Comparison of ENCODE assay signal across 20 cellular contexts in genomic region chr10:77864151-77864851, GRCh38.
DNase-seq lines count a peak whose midpoint lies in the region; ATAC-seq and TF ChIP-seq lines count a peak whose summit lies in the region.
"Had no signal": no experiment of that assay in that cellular context is flagged by ENCODE, and none has a peak within 500 bp of the region (broad histone marks: within the 10 kb centered on the region; RNA-seq: fewer than 3 reads in every experiment).

No MANE protein-coding gene starts in this region.

- CTCF ChIA-PET in Caco-2 (lab: Charles Lee): no interaction called here

- no peak for TF ChIP-seq CTCF in Caco-2 (IDR thresholded peaks at IDR 0.05; ENCODE audit: insufficient read depth in 1 of 2, low read depth in 1 of 2, low read length in 1 of 2, severe bottlenecking in 1 of 2, unreplicated experiment in 1 of 2)
- TF ChIP-seq CTCF in adrenal gland (IDR thresholded peaks at IDR 0.05): no peak

- H3K9me3 ChIP-seq in Caco-2 (no peaks in the 10 kb centered on the region), adrenal gland (replicated peaks in 1 of 3) (no peaks in the 10 kb centered on the region)
- H3K9me3 ChIP-seq: lower lobe of right lung, upper lobe of left lung had no signal

- BruUV-seq in Caco-2 (replicated peaks; lab: Mats Ljungman, UMichigan): no TSS peak

- 72 to 81% (median 76%) methylated on average over 8 to 11 of the region's 11 CpGs for WGBS in adrenal gland, 4 donors

- peaks cover 4% of the 10 kb centered on the region for H3K36me3 ChIP-seq in Caco-2 (ENCODE audit: control insufficient read depth, insufficient read depth, low read length)
- peaks cover 0 to 29% of the 10 kb centered on the region in 2 donors for H3K36me3 ChIP-seq in adrenal gland (replicated peaks in 1 of 2)
- H3K36me3 ChIP-seq in rectal smooth muscle tissue (ENCODE audit: control insufficient read depth, insufficient read depth, low read length): no peaks in the 10 kb centered on the region

- intact Hi-C loops in Caco-2 (cut with micrococcal nuclease; ENCODE audit: unreplicated experiment) (no loop called here), adrenal gland (cut with DNase I) (no loop called here)

- H3K27ac Mint-ChIP-seq in Caco-2 (ENCODE audit: unreplicated experiment) (peak overlapping the region; percentile 36), immature natural killer cell (peak overlapping the region; percentile 45 to 91 (median 86))
- H3K27ac Mint-ChIP-seq: activated naive CD4-positive, alpha-beta T cell treated with anti-CD3 and anti-CD28 coated beads, Interleukin-2, amount 50 U/mL, for 24 hours; activated T-cell treated with anti-CD3 and anti-CD28 coated beads, Interleukin-2, amount 50 U/mL, for 72 hours had no signal

- DNase-seq in Caco-2: no peak
- peak in 1 of 7 donors; percentile 59 for DNase-seq in adrenal gland
- DNase-seq in immature natural killer cell: no peak
- no peak for DNase-seq in cerebellum (ENCODE audit: low spot score)
- DNase-seq in activated T-cell treated with anti-CD3 and anti-CD28 coated beads, Interleukin-2, amount 50 U/mL, for 1 hour: no peak
- DNase-seq: activated CD4-positive, CD25-positive, alpha-beta regulatory T cell treated with anti-CD3 and anti-CD28 coated beads, Interleukin-2, amount 50 U/mL, for 72 hours; activated CD8-positive, alpha-beta memory T cell treated with anti-CD3 and anti-CD28 coated beads for 24 hours; activated T-cell treated with anti-CD3 and anti-CD28 coated beads, Interleukin-2, amount 50 U/mL, for 72 hours; IMR-90; lower lobe of right lung; NCI-H1417 treated with DMSO at 0.1 percent for 48 hours; NCI-H524 treated with DMSO at 0.1 percent for 48 hours; stimulated activated CD4-positive, alpha-beta T cell treated with anti-CD3 and anti-CD28 coated beads, Interleukin-2, amount 100 ng/mL, for 24 hours; stimulated activated naive CD8-positive, alpha-beta T cell treated with anti-CD3 and anti-CD28 coated beads, Interleukin-15, Interleukin-2, amounts not matched to agents 100 U/mL and 50 U/mL, for 24 hours; upper lobe of left lung had no signal

- H3K27me3 Mint-ChIP-seq in Caco-2 (ENCODE audit: insufficient read depth, unreplicated experiment) (no peaks in the 10 kb centered on the region), immature natural killer cell (ENCODE audit: low read depth in 3 of 3) (peaks cover 0 to 2% (median 0%) of the 10 kb centered on the region in 3 donors)
- H3K27me3 Mint-ChIP-seq: activated naive CD4-positive, alpha-beta T cell treated with anti-CD3 and anti-CD28 coated beads, Interleukin-2, amount 50 U/mL, for 24 hours had no signal

- H3K9ac ChIP-seq in rectal smooth muscle tissue (ENCODE audit: low read length): no peak overlapping the region

- H3K9me3 Mint-ChIP-seq in Caco-2 (ENCODE audit: unreplicated experiment): no peaks in the 10 kb centered on the region
- H3K9me3 Mint-ChIP-seq in immature natural killer cell: no peaks in the 10 kb centered on the region
- H3K9me3 Mint-ChIP-seq: activated naive CD4-positive, alpha-beta T cell treated with anti-CD3 and anti-CD28 coated beads, Interleukin-2, amount 50 U/mL, for 24 hours; activated T-cell treated with anti-CD3 and anti-CD28 coated beads, Interleukin-2, amount 50 U/mL, for 72 hours had no signal

- H3K27me3 ChIP-seq in Caco-2 (replicated peaks; ENCODE audit: control insufficient read depth, insufficient read depth, low read length) (no peaks in the 10 kb centered on the region), adrenal gland (no peaks in the 10 kb centered on the region), rectal smooth muscle tissue (ENCODE audit: control insufficient read depth, insufficient read depth, low read length) (no peaks in the 10 kb centered on the region)
- H3K27me3 ChIP-seq: upper lobe of left lung had no signal

- peak overlapping the region; percentile 47 to 96 (median 78) for H3K27ac ChIP-seq in adrenal gland
- H3K27ac ChIP-seq in rectal smooth muscle tissue (ENCODE audit: low read depth, low read length): peak overlapping the region; percentile 10
- H3K27ac ChIP-seq: C4-2B, lower lobe of right lung, upper lobe of left lung had no signal

- no peak for TF ChIP-seq POLR2A in adrenal gland (IDR thresholded peaks at IDR 0.05)

- H3K4me3 Mint-ChIP-seq in Caco-2 (ENCODE audit: unreplicated experiment) (no peak overlapping the region), immature natural killer cell (peak overlapping the region in 1 of 5 donors; percentile 39)
- H3K4me3 Mint-ChIP-seq: activated naive CD4-positive, alpha-beta T cell treated with anti-CD3 and anti-CD28 coated beads, Interleukin-2, amount 50 U/mL, for 24 hours; activated T-cell treated with anti-CD3 and anti-CD28 coated beads, Interleukin-2, amount 50 U/mL, for 72 hours had no signal

- peaks cover 7% of the 10 kb centered on the region for H3K4me1 Mint-ChIP-seq in Caco-2 (ENCODE audit: low read depth, unreplicated experiment)
- peaks cover 75 to 76% of the 10 kb centered on the region in 2 donors for H3K4me1 Mint-ChIP-seq in immature natural killer cell
- H3K4me1 Mint-ChIP-seq: activated naive CD4-positive, alpha-beta T cell treated with anti-CD3 and anti-CD28 coated beads, Interleukin-2, amount 50 U/mL, for 24 hours had no signal

- peaks cover 57% of the 10 kb centered on the region for H3K36me3 Mint-ChIP-seq in Caco-2 (ENCODE audit: insufficient read depth, unreplicated experiment)
- peaks cover 0 to 21% (median 19%) of the 10 kb centered on the region in 3 donors for H3K36me3 Mint-ChIP-seq in immature natural killer cell
- H3K36me3 Mint-ChIP-seq: activated naive CD4-positive, alpha-beta T cell treated with anti-CD3 and anti-CD28 coated beads, Interleukin-2, amount 50 U/mL, for 24 hours had no signal

- POLR2A ChIA-PET in Caco-2 (lab: Charles Lee): no interaction called here

- no peak for ATAC-seq in HG03520 (IDR thresholded peaks at IDR 0.05; ENCODE audit: unreplicated experiment)
- ATAC-seq in GM21360 (IDR thresholded peaks at IDR 0.05; ENCODE audit: unreplicated experiment): no peak
- ATAC-seq: activated T-cell treated with anti-CD3 and anti-CD28 coated beads, Interleukin-2, amount 50 U/mL, for 72 hours; lower lobe of right lung; stimulated activated naive CD8-positive, alpha-beta T cell treated with anti-CD3 and anti-CD28 coated beads, Interleukin-15, Interleukin-2, amounts not matched to agents 100 U/mL and 50 U/mL, for 24 hours had no signal

- H3K4me3 ChIP-seq in Caco-2 (ENCODE audit: low read depth, low read length): no peak overlapping the region
- H3K4me3 ChIP-seq in adrenal gland: no peak overlapping the region
- no peak overlapping the region for H3K4me3 ChIP-seq in rectal smooth muscle tissue (ENCODE audit: low read length)
- H3K4me3 ChIP-seq: lower lobe of right lung, upper lobe of left lung had no signal

- peaks cover 19% of the 10 kb centered on the region for H3K4me1 ChIP-seq in Caco-2
- peaks cover 30 to 33% of the 10 kb centered on the region in 2 donors for H3K4me1 ChIP-seq in adrenal gland (replicated peaks in 1 of 2)
- H3K4me1 ChIP-seq in rectal smooth muscle tissue (ENCODE audit: control insufficient read depth, insufficient read depth, low read length): peaks cover 6% of the 10 kb centered on the region
- H3K4me1 ChIP-seq: lower lobe of right lung, upper lobe of left lung had no signal
